Comparison of ENCODE assay signal across 1 cellular context in the genomic region with DNA sequence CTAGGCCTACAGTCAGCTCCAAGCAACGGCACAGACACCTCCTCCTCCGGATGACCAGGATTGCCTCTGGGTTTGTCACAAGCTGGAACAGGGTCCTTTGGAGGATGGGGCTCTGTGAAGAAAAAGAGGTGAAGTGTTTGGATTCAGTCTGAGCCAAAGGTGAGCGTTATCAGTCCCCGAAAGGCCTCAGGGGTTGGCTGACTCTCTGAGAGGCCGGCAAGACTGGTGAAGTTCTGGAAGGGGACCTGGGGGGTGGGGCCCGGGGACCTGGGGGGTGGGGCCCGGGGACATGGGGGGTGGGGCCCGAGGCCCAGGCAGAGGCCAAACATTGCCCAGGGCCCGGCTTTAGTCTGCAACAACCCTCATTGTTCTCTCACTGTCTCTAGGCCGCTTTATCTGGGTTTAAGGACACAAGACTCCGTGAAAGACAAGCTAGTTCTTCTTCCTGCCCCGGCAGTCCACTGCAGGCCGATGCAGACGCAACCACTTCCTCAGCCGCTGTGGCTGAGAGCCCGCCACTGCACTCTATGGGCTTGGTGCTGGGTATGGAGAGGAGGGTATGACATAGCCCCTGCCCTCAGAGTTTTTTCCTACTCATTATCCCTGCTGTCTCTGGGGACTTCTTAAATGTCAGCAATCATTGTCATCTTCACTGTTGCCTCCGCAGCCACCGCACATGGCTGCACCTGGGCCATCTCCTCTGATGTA.
TF ChIP-seq lines count a peak whose summit lies in the region.

No MANE protein-coding gene starts in this region.

TF ChIP-seq in HepG2, 621 proteins besides CTCF, POLR2A, EP300 and RAD21 (continued from another document):
- TF ChIP-seq, protein P1, sequence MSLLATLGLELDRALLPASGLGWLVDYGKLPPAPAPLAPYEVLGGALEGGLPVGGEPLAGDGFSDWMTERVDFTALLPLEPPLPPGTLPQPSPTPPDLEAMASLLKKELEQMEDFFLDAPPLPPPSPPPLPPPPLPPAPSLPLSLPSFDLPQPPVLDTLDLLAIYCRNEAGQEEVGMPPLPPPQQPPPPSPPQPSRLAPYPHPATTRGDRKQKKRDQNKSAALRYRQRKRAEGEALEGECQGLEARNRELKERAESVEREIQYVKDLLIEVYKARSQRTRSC (CRISPR knock-in tag; IDR thresholded peaks at IDR 0.05; ENCODE audit: low read depth): no peak
- TF ChIP-seq MAX (IDR thresholded peaks at IDR 0.05): no peak
- TF ChIP-seq BRF2 (CRISPR knock-in tag; IDR thresholded peaks at IDR 0.05): no peak
- TF ChIP-seq ELF1 (CRISPR knock-in tag; IDR thresholded peaks at IDR 0.05): no peak
- no peak for TF ChIP-seq TBL1XR1 (IDR thresholded peaks at IDR 0.05; ENCODE audit: borderline replicate concordance, low read length, partially characterized antibody)
- no peak for TF ChIP-seq GPN1 (CRISPR knock-in tag; IDR thresholded peaks at IDR 0.05; ENCODE audit: borderline replicate concordance)
- TF ChIP-seq ZNF367 (CRISPR knock-in tag; IDR thresholded peaks at IDR 0.05; ENCODE audit: borderline replicate concordance): no peak
- TF ChIP-seq ZSCAN30 (CRISPR knock-in tag; IDR thresholded peaks at IDR 0.05): no peak
- TF ChIP-seq ZNF225 (CRISPR knock-in tag; IDR thresholded peaks at IDR 0.05): no peak
- no peak for TF ChIP-seq ZNF451 (CRISPR knock-in tag; IDR thresholded peaks at IDR 0.05)
- TF ChIP-seq POLR2AphosphoS5 (IDR thresholded peaks at IDR 0.05; ENCODE audit: low read depth, low read length): no peak
- no peak for TF ChIP-seq ZNF607 (CRISPR knock-in tag; IDR thresholded peaks at IDR 0.05; ENCODE audit: borderline replicate concordance)
- TF ChIP-seq, protein P2, sequence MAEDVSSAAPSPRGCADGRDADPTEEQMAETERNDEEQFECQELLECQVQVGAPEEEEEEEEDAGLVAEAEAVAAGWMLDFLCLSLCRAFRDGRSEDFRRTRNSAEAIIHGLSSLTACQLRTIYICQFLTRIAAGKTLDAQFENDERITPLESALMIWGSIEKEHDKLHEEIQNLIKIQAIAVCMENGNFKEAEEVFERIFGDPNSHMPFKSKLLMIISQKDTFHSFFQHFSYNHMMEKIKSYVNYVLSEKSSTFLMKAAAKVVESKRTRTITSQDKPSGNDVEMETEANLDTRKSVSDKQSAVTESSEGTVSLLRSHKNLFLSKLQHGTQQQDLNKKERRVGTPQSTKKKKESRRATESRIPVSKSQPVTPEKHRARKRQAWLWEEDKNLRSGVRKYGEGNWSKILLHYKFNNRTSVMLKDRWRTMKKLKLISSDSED (CRISPR knock-in tag; IDR thresholded peaks at IDR 0.05): no peak
- no peak for TF ChIP-seq SALL1 (CRISPR knock-in tag; IDR thresholded peaks at IDR 0.05)
- no peak for TF ChIP-seq HMG20B (CRISPR knock-in tag; conservative IDR thresholded peaks at IDR 0.05)
- TF ChIP-seq ZNF790 (CRISPR knock-in tag; IDR thresholded peaks at IDR 0.05; ENCODE audit: borderline replicate concordance): no peak
